Comparison of ENCODE assay signal across 8 cellular contexts in the genomic region with DNA sequence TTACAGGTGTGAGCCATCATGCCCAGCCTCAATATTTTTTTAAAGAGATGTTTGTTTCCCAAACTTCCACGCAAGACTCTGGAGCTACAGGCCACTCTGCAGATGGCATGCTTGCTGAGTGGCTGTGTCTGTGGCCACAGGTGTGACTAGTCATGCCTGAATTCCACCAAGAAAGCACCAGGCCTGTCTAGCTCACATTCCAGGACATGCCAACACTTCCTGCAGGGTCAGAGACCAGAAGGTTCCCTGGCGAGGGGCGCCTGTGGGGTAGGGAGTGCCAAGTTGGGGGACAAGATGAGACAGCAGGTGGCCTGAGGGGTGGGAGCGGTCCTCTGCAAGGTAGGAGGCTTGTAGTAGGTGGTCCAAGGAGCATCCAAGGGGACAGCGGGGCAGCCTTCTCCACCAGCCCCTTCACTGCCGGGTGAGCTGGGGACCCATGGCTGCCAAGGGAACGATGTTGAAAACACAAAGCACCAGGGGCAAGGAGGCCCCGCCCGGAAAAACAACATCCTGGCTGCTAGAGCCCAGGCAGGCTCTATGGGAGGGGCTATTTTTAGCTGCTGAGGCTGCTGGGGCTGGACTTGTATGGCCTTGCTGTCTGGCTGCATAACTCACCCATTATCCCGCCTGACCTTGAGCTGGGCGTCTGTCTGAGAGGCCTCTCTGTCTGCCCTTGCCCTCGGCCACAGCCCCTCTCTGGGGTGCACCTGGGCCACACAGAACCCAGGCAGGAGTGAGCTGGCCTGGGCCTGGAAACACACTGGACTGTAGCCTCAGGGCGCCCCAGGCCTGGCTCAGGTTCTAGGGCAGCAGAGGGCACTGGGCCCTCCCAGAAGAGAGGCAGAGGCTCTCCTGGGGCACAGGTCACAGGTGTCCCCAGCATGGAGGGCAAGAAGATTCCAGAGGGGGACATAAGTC. TPM values are rescaled to one million over a fixed set of nuclear protein-coding genes. Genes with fewer than 3 reads are reported as not detected.
A peak's percentile ranks its signal among the peaks of the same experiment; 100 is the strongest.
DNase-seq lines count a peak whose midpoint lies in the region; ATAC-seq lines count a peak whose summit lies in the region.

No MANE protein-coding gene starts in this region.

- H3K9me2 ChIP-seq in GM23248 (ENCODE audit: insufficient read depth) = no peaks in the 10 kb centered on the region

- no peaks in the 10 kb centered on the region for H3K9me3 ChIP-seq in GM23248 (ENCODE audit: low read depth)

- H4K20me1 ChIP-seq in GM23248 (ENCODE audit: insufficient read depth) = no peaks in the 10 kb centered on the region

- H3K4me2 ChIP-seq in GM23248 (ENCODE audit: unreplicated experiment) = no peak overlapping the region

- H3K36me3 ChIP-seq in GM23248 (ENCODE audit: low read depth) = no peaks in the 10 kb centered on the region

- in situ Hi-C loops in GM23248 (cut with MboI) (no loop called here), T47D (cut with HindIII; ENCODE audit: low pct_unique_long_range_greater_than_20kb, low sequenced_read_pairs) (no loop called here)

- WGBS in GM23248 (ENCODE audit: low coverage in 1 of 2, low lambda C conversion rate in 2 of 2, missing lambda C conversion rate in 2 of 2), 2 experiments = 24 to 28% methylated on average over 12 to 13 of the region's 13 CpGs

- peaks cover 45% of the 10 kb centered on the region for H3K4me1 ChIP-seq in GM23248 (ENCODE audit: insufficient read depth)

- H3K27me3 ChIP-seq in GM23248 (replicated peaks; ENCODE audit: insufficient read depth) = no peaks in the 10 kb centered on the region

- peak overlapping the region; percentile 67 for H3K9ac ChIP-seq in GM23248

- ATAC-seq in HG02852 (IDR thresholded peaks at IDR 0.05; ENCODE audit: unreplicated experiment) (no peak), HG02973 (IDR thresholded peaks at IDR 0.05; ENCODE audit: unreplicated experiment) (no peak)

- H3K27ac ChIP-seq in GM23248 = peak overlapping the region; percentile 61

- peaks cover 6% of the 10 kb centered on the region; the same call in 1 of the 2 replicates for H3F3A ChIP-seq in GM23248 (ENCODE audit: insufficient read depth)

- DNase-seq in GM23248 (peak; percentile 93), RPMI7951 (ENCODE audit: low read depth) (peak; percentile 85), T47D (ENCODE audit: low read depth in 1 of 2, low spot score in 1 of 2) (peak; percentile 61 to 77), kidney glomerular epithelial cell (lab: John Stamatoyannopoulos, UW) (peak; percentile 45), stromal cell of bone marrow (ENCODE audit: low read depth) (peak; percentile 87), cortex of kidney (lab: John Stamatoyannopoulos, UW) (no peak)

- no peak overlapping the region for H3K4me3 ChIP-seq in GM23248

- H2AFZ ChIP-seq in GM23248 = peak overlapping the region; percentile 40

- H3K79me2 ChIP-seq in GM23248 (ENCODE audit: insufficient read depth) = no peaks in the 10 kb centered on the region

RNA-seq across cellular contexts. Expression of a gene that starts 5.7 kb away (rescaled TPM):
- total RNA-seq in GM23248 (2014; rRNA removed; shearing (Covaris generic)) = 1.4 and 2.4 TPM in 2 replicates
- 1.2 and 2.0 TPM in 2 replicates for polyA plus RNA-seq in GM23248 (2016; fragmentation: Nextera tagmentation; extraction: Ambion mirVana)
- 13.6 and 15.9 TPM in 2 replicates for total RNA-seq in RPMI7951 (2014; rRNA removed; shearing (Covaris generic))

RNA-seq across cellular contexts. Expression of a gene that starts 17.6 kb away (rescaled TPM):
- 17.4 and 22.9 TPM in 2 replicates for total RNA-seq in GM23248 (2014; rRNA removed; shearing (Covaris generic))
- 59.4 and 64.8 TPM in 2 replicates for polyA plus RNA-seq in GM23248 (2016; fragmentation: Nextera tagmentation; extraction: Ambion mirVana)
- 21.9 and 24.9 TPM in 2 replicates for total RNA-seq in RPMI7951 (2014; rRNA removed; shearing (Covaris generic))

RNA-seq across cellular contexts. Expression of a gene that starts 24.1 kb away (rescaled TPM):
- total RNA-seq in GM23248 (2014; rRNA removed; shearing (Covaris generic)) = 24.2 and 25.7 TPM in 2 replicates
- 9.9 and 10.2 TPM in 2 replicates for polyA plus RNA-seq in GM23248 (2016; fragmentation: Nextera tagmentation; extraction: Ambion mirVana)
- 8.5 and 14.4 TPM in 2 replicates for total RNA-seq in RPMI7951 (2014; rRNA removed; shearing (Covaris generic))

RNA-seq across cellular contexts. Expression of a gene that starts 28.5 kb away (rescaled TPM):
- under 0.01 and 0.65 TPM in 2 replicates for total RNA-seq in GM23248 (2014; rRNA removed; shearing (Covaris generic))
- polyA plus RNA-seq in GM23248 (2016; fragmentation: Nextera tagmentation; extraction: Ambion mirVana) = 0.06 TPM in 1 of 2 replicates, not detected in the other
- total RNA-seq in RPMI7951 (2014; rRNA removed; shearing (Covaris generic)) = 0.78 TPM in 1 of 2 replicates, not detected in the other

RNA-seq across cellular contexts. Expression of a gene that starts 32.0 kb away (rescaled TPM):
- total RNA-seq in GM23248 (2014; rRNA removed; shearing (Covaris generic)) = 18.8 and 36.9 TPM in 2 replicates
- polyA plus RNA-seq in GM23248 (2016; fragmentation: Nextera tagmentation; extraction: Ambion mirVana) = 51.9 and 58.4 TPM in 2 replicates
- 25.4 and 36.3 TPM in 2 replicates for total RNA-seq in RPMI7951 (2014; rRNA removed; shearing (Covaris generic))
